19 cellular contexts compared by ENCODE assay signal in the genomic region with DNA sequence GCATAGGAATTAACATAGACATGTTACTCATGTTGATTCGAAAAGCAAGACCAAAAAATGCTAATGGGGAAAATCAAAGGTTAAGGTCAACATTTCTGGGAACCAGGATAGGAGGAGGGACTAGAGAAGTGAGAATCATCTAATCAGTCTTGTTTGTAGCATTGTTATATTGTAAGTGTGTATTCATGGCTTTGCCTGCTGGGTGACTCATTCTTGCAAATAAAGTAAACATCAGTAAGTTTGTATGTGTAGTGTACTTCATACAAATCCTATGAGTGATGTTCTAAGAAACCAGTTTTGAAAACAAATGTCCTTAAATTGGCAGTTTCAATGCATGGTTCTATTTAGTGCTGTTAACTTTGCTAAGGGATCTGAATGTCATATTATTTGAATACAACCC.
"Had no signal": no experiment of that assay in that cellular context is flagged by ENCODE, and none has a peak within 500 bp of the region (broad histone marks: within the 10 kb centered on the region; RNA-seq: fewer than 3 reads in every experiment).

No MANE protein-coding gene starts in this region.

- H3K27ac ChIP-seq: dorsolateral prefrontal cortex, neutrophil, parathyroid adenoma, sigmoid colon, spleen, thoracic aorta, upper lobe of left lung had no signal

- H3K36me3 ChIP-seq: neutrophil, sigmoid colon, spleen, thoracic aorta, upper lobe of left lung had no signal

- H2AFZ ChIP-seq: parathyroid adenoma had no signal

- H3K9ac ChIP-seq: parathyroid adenoma had no signal

- H3K4me3 ChIP-seq: dorsolateral prefrontal cortex, sigmoid colon, spleen, thoracic aorta, upper lobe of left lung had no signal

- H3K27me3 ChIP-seq: sigmoid colon, spleen, upper lobe of left lung had no signal

- DNase-seq: activated CD4-positive, alpha-beta T cell treated with anti-CD3 and anti-CD28 coated beads, Interleukin-2, amount 10 ng/mL, durations not matched to agents 24 days and 14 days; activated CD8-positive, alpha-beta T cell treated with anti-CD3 and anti-CD28 coated beads for 36 hours; activated naive CD4-positive, alpha-beta T cell treated with Interleukin-2 at 50 U/mL for 16 hours; activated naive CD8-positive, alpha-beta T cell treated with anti-CD3 and anti-CD28 coated beads, Interleukin-2, amount 10 ng/mL, durations not matched to agents 7 days and 5 days; activated T-cell treated with anti-CD3 and anti-CD28 coated beads, Interleukin-2, amount 50 U/mL, for 24 hours; anterior cingulate cortex; central memory CD4-positive, alpha-beta T cell; dorsolateral prefrontal cortex; immature natural killer cell; mesendoderm; naive thymus-derived CD8-positive, alpha-beta T cell; sigmoid colon; spleen; stimulated activated CD4-positive, alpha-beta T cell treated with anti-CD3 and anti-CD28 coated beads, Interleukin-4, amount 100 ng/mL, for 4 hours; stimulated activated naive B cell treated with anti-CD40 and anti-IgM and Interleukin-4, amounts not matched to agents 10 μg/mL and 1 μg/mL and 100 μg/mL, for 72 hours; upper lobe of left lung had no signal

- H3K4me1 ChIP-seq: parathyroid adenoma, sigmoid colon, spleen, upper lobe of left lung had no signal

- H3K9me3 ChIP-seq: neutrophil, thoracic aorta, upper lobe of left lung had no signal

- ATAC-seq: activated CD8-positive, alpha-beta T cell treated with anti-CD3 and anti-CD28 coated beads for 36 hours; naive thymus-derived CD8-positive, alpha-beta T cell had no signal

- H3K79me2 ChIP-seq: parathyroid adenoma had no signal
